Comparison of ENCODE assay signal across 10 cellular contexts in genomic region chr6:139841794-139842215, GRCh38.
A peak's percentile ranks its signal among the peaks of the same experiment; 100 is the strongest.
DNase-seq lines count a peak whose midpoint lies in the region; ATAC-seq and TF ChIP-seq lines count a peak whose summit lies in the region.
"Had no signal": no experiment of that assay in that cellular context is flagged by ENCODE, and none has a peak within 500 bp of the region (broad histone marks: within the 10 kb centered on the region; RNA-seq: fewer than 3 reads in every experiment).

No MANE protein-coding gene starts in this region.

- no peak overlapping the region for H3K4me3 ChIP-seq in left lung
- H3K4me3 ChIP-seq: pancreas had no signal

- H3K27ac ChIP-seq in left lung: peak overlapping the region; percentile 50 to 76
- H3K27ac ChIP-seq: KMS-11 had no signal

- no peak for TF ChIP-seq CTCF in left lung (IDR thresholded peaks at IDR 0.05)
- no peak for TF ChIP-seq CTCF in GM13976 (IDR thresholded peaks at IDR 0.05; ENCODE audit: borderline replicate concordance, control extremely low read depth, extremely low read depth, insufficient read depth, missing control alignments)

- DNase-seq in left lung (no peak), AG08395 (ENCODE audit: low spot score) (no peak), GM13976 (ENCODE audit: low spot score) (no peak), NCI-H226 (no peak), amniotic stem cell (lab: John Stamatoyannopoulos, UW) (no peak)
- DNase-seq: pancreas had no signal

- intact Hi-C loops in left lung (cut with DNase I): no loop called here

- peak; percentile 84 for ATAC-seq in GM18861 (IDR thresholded peaks at IDR 0.05; ENCODE audit: unreplicated experiment)
- ATAC-seq in HG02588 (IDR thresholded peaks at IDR 0.05; ENCODE audit: unreplicated experiment): peak; percentile 85
- ATAC-seq in HG03571 (IDR thresholded peaks at IDR 0.05; ENCODE audit: unreplicated experiment): peak; percentile 92
- ATAC-seq in left lung: no peak

- in situ Hi-C loops in GM13976 (cut with MboI; ENCODE audit: low sequenced_read_pairs, unreplicated experiment): no loop called here

- H3K4me1 ChIP-seq in left lung: peaks cover 0 to 17% of the 10 kb centered on the region in 2 donors

- no peaks in the 10 kb centered on the region for H3K27me3 ChIP-seq in left lung
- H3K27me3 ChIP-seq: pancreas had no signal

- no peaks in the 10 kb centered on the region for H3K9me3 ChIP-seq in left lung
- H3K9me3 ChIP-seq: pancreas had no signal

- no peaks in the 10 kb centered on the region for H3K36me3 ChIP-seq in left lung
- H3K36me3 ChIP-seq: pancreas had no signal
